Comparison of ENCODE assay signal across 1 cellular context in the genomic region with DNA sequence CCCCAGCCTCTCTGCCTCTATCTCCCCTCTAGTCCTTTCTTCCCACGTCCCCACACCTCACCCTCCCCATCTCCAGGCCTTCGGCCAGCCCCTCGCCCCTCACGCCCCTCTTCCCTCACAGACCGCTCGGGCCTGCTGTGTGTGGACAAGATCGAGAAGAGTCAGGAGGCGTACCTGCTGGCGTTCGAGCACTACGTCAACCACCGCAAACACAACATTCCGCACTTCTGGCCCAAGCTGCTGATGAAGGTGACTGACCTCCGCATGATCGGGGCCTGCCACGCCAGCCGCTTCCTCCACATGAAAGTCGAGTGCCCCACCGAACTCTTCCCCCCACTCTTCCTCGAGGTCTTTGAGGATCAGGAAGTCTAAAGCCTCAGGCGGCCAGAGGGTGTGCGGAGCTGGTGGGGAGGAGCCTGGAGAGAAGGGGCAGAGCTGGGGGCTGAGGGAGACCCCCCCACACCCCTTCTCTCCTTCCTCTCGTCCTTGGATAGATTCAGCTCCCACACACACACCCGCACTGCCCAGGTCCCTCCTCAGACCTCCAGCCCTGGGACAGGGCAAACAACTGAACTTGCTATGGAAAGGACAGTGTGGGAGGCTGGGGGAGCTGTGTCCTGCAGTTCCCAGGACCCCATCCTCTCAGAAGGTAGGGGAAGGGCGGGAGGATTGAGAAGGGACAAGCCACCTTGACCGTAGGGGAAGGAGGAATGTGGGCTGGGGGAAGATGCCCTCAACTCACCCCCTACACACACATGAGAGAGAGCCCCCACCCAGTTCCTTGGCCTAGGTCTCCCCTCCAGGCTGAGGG.
TF ChIP-seq lines count a peak whose summit lies in the region.

No MANE protein-coding gene starts in this region.

TF ChIP-seq in IMR-90, 13 proteins besides CTCF, POLR2A, EP300 and RAD21:
- TF ChIP-seq MXI1 (IDR thresholded peaks at IDR 0.05; ENCODE audit: borderline replicate concordance, low read depth, low read length) = no peak
- TF ChIP-seq MAZ (IDR thresholded peaks at IDR 0.05; ENCODE audit: borderline replicate concordance, low read depth, low read length) = no peak
- TF ChIP-seq, protein P1, sequence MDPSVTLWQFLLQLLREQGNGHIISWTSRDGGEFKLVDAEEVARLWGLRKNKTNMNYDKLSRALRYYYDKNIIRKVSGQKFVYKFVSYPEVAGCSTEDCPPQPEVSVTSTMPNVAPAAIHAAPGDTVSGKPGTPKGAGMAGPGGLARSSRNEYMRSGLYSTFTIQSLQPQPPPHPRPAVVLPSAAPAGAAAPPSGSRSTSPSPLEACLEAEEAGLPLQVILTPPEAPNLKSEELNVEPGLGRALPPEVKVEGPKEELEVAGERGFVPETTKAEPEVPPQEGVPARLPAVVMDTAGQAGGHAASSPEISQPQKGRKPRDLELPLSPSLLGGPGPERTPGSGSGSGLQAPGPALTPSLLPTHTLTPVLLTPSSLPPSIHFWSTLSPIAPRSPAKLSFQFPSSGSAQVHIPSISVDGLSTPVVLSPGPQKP (IDR thresholded peaks at IDR 0.05; ENCODE audit: borderline replicate concordance, low read depth, low read length) = no peak
- no peak for TF ChIP-seq CEBPB (IDR thresholded peaks at IDR 0.05; ENCODE audit: low read depth, low read length)
- no peak for TF ChIP-seq USF2 (IDR thresholded peaks at IDR 0.05; ENCODE audit: low read depth, low read length)
- no peak for TF ChIP-seq RCOR1 (IDR thresholded peaks at IDR 0.05; ENCODE audit: insufficient replicate concordance, low read length)
- TF ChIP-seq NFE2L2 (IDR thresholded peaks at IDR 0.05; ENCODE audit: low read depth, low read length) = no peak
- no peak for TF ChIP-seq FOS (IDR thresholded peaks at IDR 0.05; ENCODE audit: low read depth, low read length)
- TF ChIP-seq BHLHE40 (IDR thresholded peaks at IDR 0.05; ENCODE audit: low read depth, low read length) = no peak
- no peak for TF ChIP-seq SMC3 (IDR thresholded peaks at IDR 0.05; ENCODE audit: low read depth, low read length)
- TF ChIP-seq CHD1 (IDR thresholded peaks at IDR 0.05; ENCODE audit: low read depth, low read length) = no peak
